ENCODE assay signal across 19 cellular contexts in the genomic region with DNA sequence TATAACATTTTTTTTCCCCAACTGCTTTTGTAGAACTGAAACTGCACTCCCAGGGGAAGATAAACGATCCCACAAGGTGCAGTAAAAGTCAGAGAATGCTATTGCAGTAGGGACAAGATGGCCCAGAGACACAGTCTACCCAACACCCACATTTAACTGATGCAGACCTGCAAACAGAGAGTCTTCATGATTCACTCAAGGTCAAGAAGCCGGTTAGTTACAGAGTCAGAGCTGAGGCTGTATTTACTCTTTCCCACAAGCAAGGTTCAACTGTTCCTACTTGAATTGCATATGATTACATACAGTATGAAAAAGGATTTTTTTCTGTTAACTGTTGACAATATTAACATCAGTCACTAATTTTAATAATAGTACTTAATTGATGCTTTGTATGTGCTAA.
A peak's percentile ranks its signal among the peaks of the same experiment; 100 is the strongest.
DNase-seq lines count a peak whose midpoint lies in the region; ATAC-seq, FAIRE-seq and TF ChIP-seq lines count a peak whose summit lies in the region.
"Had no signal": no experiment of that assay in that cellular context is flagged by ENCODE, and none has a peak within 500 bp of the region (broad histone marks: within the 10 kb centered on the region; RNA-seq: fewer than 3 reads in every experiment).

No MANE protein-coding gene starts in this region.

- H3K4me3 ChIP-seq in astrocyte (ENCODE audit: insufficient read depth, low read depth, low read length) (no peak overlapping the region), skeletal muscle cell (ENCODE audit: low read depth, low read length) (no peak overlapping the region)
- H3K4me3 ChIP-seq: GM23338 had no signal

- no peaks in the 10 kb centered on the region for H4K20me1 ChIP-seq in astrocyte (ENCODE audit: insufficient read depth, low read length)

- H3K4me1 Mint-ChIP-seq in astrocyte (ENCODE audit: low read depth, unreplicated experiment) (no peaks in the 10 kb centered on the region), T-helper 17 cell (no peaks in the 10 kb centered on the region)
- no peaks in the 10 kb centered on the region for H3K4me1 Mint-ChIP-seq in activated naive CD8-positive, alpha-beta T cell treated with anti-CD3 and anti-CD28 coated beads for 36 hours
- H3K4me1 Mint-ChIP-seq: CD14-positive monocyte had no signal

- no peaks in the 10 kb centered on the region for H3K79me2 ChIP-seq in astrocyte (ENCODE audit: insufficient read depth, low read length)

- peak; percentile 55 for FAIRE-seq in GM18507 (lab: Jason Lieb, UNC)
- FAIRE-seq in astrocyte (lab: Jason Lieb, UNC) = peak; percentile 76
- FAIRE-seq: D721Med, G401.6, GM12891 had no signal

- H3K9ac ChIP-seq in astrocyte (ENCODE audit: low read length) = no peak overlapping the region

- DNase-seq in GM18507 (ENCODE audit: extremely low spot score, insufficient read length, low read depth) (no peak), astrocyte (ENCODE audit: low read depth) (no peak), hepatic stellate cell (ENCODE audit: low spot score) (peak; percentile 2), skeletal muscle cell (ENCODE audit: low read depth) (peak; percentile 25), T-helper 17 cell (no peak)
- DNase-seq in activated naive CD8-positive, alpha-beta T cell treated with anti-CD3 and anti-CD28 coated beads for 36 hours = no peak
- DNase-seq: CD8-positive, alpha-beta T cell; COR-L47; DMS153; DMS79 treated with DMSO at 0.1 percent for 48 hours; EL; H7 had no signal

- no peaks in the 10 kb centered on the region for H3K4me1 ChIP-seq in astrocyte (ENCODE audit: insufficient read depth, low read length)

- TF ChIP-seq CTCF in astrocyte (IDR thresholded peaks at IDR 0.05; ENCODE audit: insufficient read depth, low read depth, low read length) = no peak

- H3K27ac Mint-ChIP-seq in astrocyte (ENCODE audit: unreplicated experiment) (no peak overlapping the region), T-helper 17 cell (no peak overlapping the region)
- H3K27ac Mint-ChIP-seq in activated naive CD8-positive, alpha-beta T cell treated with anti-CD3 and anti-CD28 coated beads for 36 hours = no peak overlapping the region
- H3K27ac Mint-ChIP-seq: CD14-positive monocyte; CD8-positive, alpha-beta T cell; GM23338 had no signal

- no peaks in the 10 kb centered on the region for H3K27me3 ChIP-seq in astrocyte (ENCODE audit: insufficient read depth, low read length)

- H3K27ac ChIP-seq in astrocyte (ENCODE audit: low read depth, low read length) = no peak overlapping the region
- H3K27ac ChIP-seq: 22Rv1 had no signal

- H3K27me3 Mint-ChIP-seq in astrocyte (ENCODE audit: low read depth, unreplicated experiment) = no peaks in the 10 kb centered on the region
- no peaks in the 10 kb centered on the region for H3K27me3 Mint-ChIP-seq in T-helper 17 cell
- H3K27me3 Mint-ChIP-seq in activated naive CD8-positive, alpha-beta T cell treated with anti-CD3 and anti-CD28 coated beads for 36 hours = no peaks in the 10 kb centered on the region

- no peaks in the 10 kb centered on the region for H3K9me3 ChIP-seq in astrocyte (ENCODE audit: insufficient read depth, low read depth, low read length)
- no peaks in the 10 kb centered on the region for H3K9me3 ChIP-seq in T-helper 17 cell (ENCODE audit: control insufficient read depth, low read length, poor library complexity, severe bottlenecking)

- H3K4me2 ChIP-seq in astrocyte (ENCODE audit: low read length) = no peak overlapping the region
- H3K4me2 ChIP-seq: GM23338 had no signal

- no peaks in the 10 kb centered on the region for H3K36me3 ChIP-seq in astrocyte (ENCODE audit: insufficient read depth, low read length)

- ATAC-seq in T-helper 17 cell = no peak
- ATAC-seq in HG02623 (IDR thresholded peaks at IDR 0.05; ENCODE audit: unreplicated experiment) = no peak
- ATAC-seq: CD8-positive, alpha-beta T cell; GM23338 had no signal

- no peak overlapping the region for H2AFZ ChIP-seq in astrocyte (ENCODE audit: low read depth, low read length)
- H2AFZ ChIP-seq: GM23338 had no signal

- H3K4me3 Mint-ChIP-seq in astrocyte (ENCODE audit: unreplicated experiment) = no peak overlapping the region
- H3K4me3 Mint-ChIP-seq in T-helper 17 cell = no peak overlapping the region
- H3K4me3 Mint-ChIP-seq in activated naive CD8-positive, alpha-beta T cell treated with anti-CD3 and anti-CD28 coated beads for 36 hours = no peak overlapping the region
- H3K4me3 Mint-ChIP-seq: CD14-positive monocyte; CD8-positive, alpha-beta T cell; GM23338 had no signal

- H3K36me3 Mint-ChIP-seq in astrocyte (ENCODE audit: low read depth, unreplicated experiment) (no peaks in the 10 kb centered on the region), T-helper 17 cell (ENCODE audit: low read depth) (no peaks in the 10 kb centered on the region)
- H3K36me3 Mint-ChIP-seq in activated naive CD8-positive, alpha-beta T cell treated with anti-CD3 and anti-CD28 coated beads for 36 hours = no peaks in the 10 kb centered on the region
- H3K36me3 Mint-ChIP-seq: CD14-positive monocyte; CD8-positive, alpha-beta T cell had no signal

- H3K9me3 Mint-ChIP-seq in astrocyte (ENCODE audit: unreplicated experiment) = no peaks in the 10 kb centered on the region
- no peaks in the 10 kb centered on the region for H3K9me3 Mint-ChIP-seq in activated naive CD8-positive, alpha-beta T cell treated with anti-CD3 and anti-CD28 coated beads for 36 hours
- H3K9me3 Mint-ChIP-seq: CD8-positive, alpha-beta T cell; GM23338 had no signal

Comparison
In these comparisons a context has a peak if more than half of its experiments do, and no peak if none do; other contexts are left out.
1. DNase-seq: peak in hepatic stellate cell (single experiment) and skeletal muscle cell (single experiment); none in GM18507 (single experiment), astrocyte (single experiment), T-helper 17 cell (0 of 3) and activated naive CD8-positive, alpha-beta T cell treated with anti-CD3 and anti-CD28 coated beads for 36 hours (single experiment).